ENCODE assay signal across 21 cellular contexts in the genomic region with DNA sequence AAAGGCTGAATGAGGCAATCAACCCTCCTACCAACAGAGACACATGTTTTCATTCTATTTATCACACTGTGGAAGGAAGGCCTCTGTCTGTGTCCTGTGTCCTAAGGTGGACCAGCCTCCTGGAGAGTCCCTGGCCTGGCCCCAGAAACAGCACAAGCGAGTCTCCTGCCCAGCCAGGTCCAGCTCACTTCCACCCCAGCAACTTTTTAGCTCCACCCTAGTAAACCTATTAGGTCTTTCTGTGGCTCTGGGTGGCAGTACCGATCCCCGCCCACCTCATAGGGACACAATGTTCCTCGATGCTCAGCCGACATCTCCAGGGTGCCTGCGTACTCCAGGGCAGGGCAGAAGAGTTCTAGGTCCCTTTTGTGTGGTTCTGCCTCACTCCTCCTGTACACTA. TPM values are rescaled to one million over a fixed set of nuclear protein-coding genes. Genes with fewer than 3 reads are reported as not detected.
DNase-seq lines count a peak whose midpoint lies in the region; ATAC-seq and TF ChIP-seq lines count a peak whose summit lies in the region.
"Had no signal": no experiment of that assay in that cellular context is flagged by ENCODE, and none has a peak within 500 bp of the region (broad histone marks: within the 10 kb centered on the region; RNA-seq: fewer than 3 reads in every experiment).

No MANE protein-coding gene starts in this region.

- peak; percentile 70 for ATAC-seq in esophagus mucosa
- peak; percentile 55 for ATAC-seq in omental fat pad (ENCODE audit: low FRiP score)

- H3K4me3 ChIP-seq in adipocyte (ENCODE audit: low read length) (no peak overlapping the region), tibial nerve (no peak overlapping the region)
- H3K4me3 ChIP-seq: HAP-1, left ventricle myocardium inferior, sigmoid colon had no signal

- H3K27ac ChIP-seq in 22Rv1, result peak overlapping the region; percentile 81
- peak overlapping the region in 1 of 4 donors; percentile 36 for H3K27ac ChIP-seq in tibial nerve
- H3K27ac ChIP-seq: HL-60, left ventricle myocardium inferior, sigmoid colon had no signal

- DNase-seq in adipocyte (ENCODE audit: low read depth), result peak; percentile 24
- no peak for DNase-seq in omental fat pad (ENCODE audit: low spot score)
- no peak for DNase-seq in stimulated activated naive CD4-positive, alpha-beta T cell treated with Interleukin-2 at 50 U/mL for 16 hours (lab: John Stamatoyannopoulos, UW)
- DNase-seq in NCI-H2081 (lab: John Stamatoyannopoulos, UW), result no peak
- no peak for DNase-seq in NCI-H1694 (lab: John Stamatoyannopoulos, UW)
- DNase-seq in tibial nerve (ENCODE audit: low spot score in 2 of 2), result no peak
- DNase-seq: activated CD4-positive, alpha-beta T cell treated with anti-CD3 and anti-CD28 coated beads, Interleukin-2, amount 50 U/mL, for 4 hours; activated CD4-positive, CD25-positive, alpha-beta regulatory T cell; activated naive CD4-positive, alpha-beta T cell treated with Interleukin-2 at 50 U/mL for 16 hours; left ventricle myocardium inferior; MV-4-11; NCI-H1436; NCI-H446; sigmoid colon; SK-N-SH; stimulated activated CD4-positive, alpha-beta T cell treated with anti-CD3 and anti-CD28 coated beads, Interleukin-4, amount 100 ng/mL, for 1 hour had no signal

- no peaks in the 10 kb centered on the region for H3K27me3 ChIP-seq in adipocyte (replicated peaks; ENCODE audit: control insufficient read depth, insufficient read depth, low read length)
- H3K27me3 ChIP-seq in tibial nerve, result no peaks in the 10 kb centered on the region
- H3K27me3 ChIP-seq: sigmoid colon had no signal

- no peak for TF ChIP-seq POLR2A in tibial nerve (IDR thresholded peaks at IDR 0.05)

- TF ChIP-seq EP300 in tibial nerve (IDR thresholded peaks at IDR 0.05), result no peak

- H3K9me3 ChIP-seq in adipocyte (ENCODE audit: control insufficient read depth, low read length) (no peaks in the 10 kb centered on the region), tibial nerve (no peaks in the 10 kb centered on the region)
- H3K9me3 ChIP-seq: HAP-1, left ventricle myocardium inferior, sigmoid colon, SK-N-SH had no signal

- 75% methylated on average over 6 of the region's 6 CpGs for WGBS in tibial nerve, 2 donors

- H3K9ac ChIP-seq in adipocyte (ENCODE audit: low read length), result peak overlapping the region; percentile 18
- H3K9ac ChIP-seq: SK-N-SH had no signal

- H3K4me1 ChIP-seq in adipocyte (ENCODE audit: control insufficient read depth, insufficient read depth, low read length) (peaks cover 13% of the 10 kb centered on the region), tibial nerve (peaks cover 0 to 4% (median 0%) of the 10 kb centered on the region in 4 donors)
- H3K4me1 ChIP-seq: HAP-1, left ventricle myocardium inferior, sigmoid colon had no signal

- TF ChIP-seq CTCF in 22Rv1 (IDR thresholded peaks at IDR 0.05) (no peak), omental fat pad (IDR thresholded peaks at IDR 0.05) (no peak), tibial nerve (IDR thresholded peaks at IDR 0.05) (no peak)

- no peaks in the 10 kb centered on the region for H3K36me3 ChIP-seq in adipocyte (ENCODE audit: control insufficient read depth, insufficient read depth, low read length, severe bottlenecking)
- H3K36me3 ChIP-seq in tibial nerve, result peaks cover 0 to 10% (median 0%) of the 10 kb centered on the region in 3 donors
- H3K36me3 ChIP-seq: HAP-1, left ventricle myocardium inferior had no signal

RNA-seq across cellular contexts. Expression of a gene that starts 10.7 kb away (rescaled TPM):
- total RNA-seq in esophagus mucosa (0.56 TPM), omental fat pad (1 to 10 TPM in 3 of 4 donors, under 1 TPM in 1; 0.60 to 4.6 (median 1.9) TPM), tibial nerve (1 to 10 TPM; 4.3 to 8.6 (median 6.0) TPM)
- total RNA-seq: T-helper 1 cell treated with Interleukin-12 subunit alpha and Interleukin-12 subunit beta and Interleukin-4 antibody, amounts not matched to agents 30 ng/mL and 1 ng/mL, for 36 hours had no signal

RNA-seq across cellular contexts. Expression of a gene that starts 11.2 kb away (rescaled TPM):
- total RNA-seq in esophagus mucosa (78.3 TPM), omental fat pad (10 to 100 TPM; 25.9 to 30.3 (median 27.6) TPM), tibial nerve (100 to 1,000 TPM in 1 of 4 donors, 10 to 100 TPM in 3; 83.4 to 109 (median 96.8) TPM)

RNA-seq across cellular contexts. Expression of a gene that starts 55.6 kb away (rescaled TPM):
- total RNA-seq in esophagus mucosa, result 24.2 TPM
- 10 to 100 TPM in 2 of 4 donors, 1 to 10 TPM in 2; 9.5 to 18.4 (median 13.1) TPM for total RNA-seq in omental fat pad
- 10 to 100 TPM; 24.0 to 43.7 (median 35.5) TPM for total RNA-seq in tibial nerve

RNA-seq across cellular contexts. Expression of a gene that starts 55.8 kb away (rescaled TPM):
- total RNA-seq in esophagus mucosa (8.4 TPM), omental fat pad (10 to 100 TPM in 3 of 4 donors, 1 to 10 TPM in 1; 9.8 to 20.2 (median 10.5) TPM), tibial nerve (10 to 100 TPM; 13.2 to 19.4 (median 16.0) TPM)
